ENCODE assay signal across 14 cellular contexts in genomic region chr14:102155150-102155549, GRCh38. TPM values are rescaled to one million over a fixed set of nuclear protein-coding genes. Genes with fewer than 3 reads are reported as not detected.
DNase-seq lines count a peak whose midpoint lies in the region; ATAC-seq and TF ChIP-seq lines count a peak whose summit lies in the region.
"Had no signal": no experiment of that assay in that cellular context is flagged by ENCODE, and none has a peak within 500 bp of the region (broad histone marks: within the 10 kb centered on the region; RNA-seq: fewer than 3 reads in every experiment).

No MANE protein-coding gene starts in this region.

- H3K4me3 ChIP-seq in IMR-90 (ENCODE audit: insufficient read depth, low read depth, low read length) (no peak overlapping the region), cardiac fibroblast (replicated peaks in 1 of 2; ENCODE audit: low read depth in 2 of 2, low read length in 2 of 2) (no peak overlapping the region), mesodermal cell (ENCODE audit: extremely low read depth, insufficient read depth, low read length, poor library complexity, severe bottlenecking) (no peak overlapping the region), Karpas-422 (ENCODE audit: low read length) (no peak overlapping the region)
- H3K4me3 ChIP-seq: heart right ventricle, mucosa of descending colon, SJSA1 had no signal

- H3K18ac ChIP-seq in IMR-90 (ENCODE audit: low read depth, low read length), result no peak overlapping the region

- H2AFZ ChIP-seq in IMR-90 (replicated peaks; ENCODE audit: low read length, poor library complexity) (no peak overlapping the region), Karpas-422 (ENCODE audit: low read length) (no peak overlapping the region)

- no peaks in the 10 kb centered on the region for H3K27me3 Mint-ChIP-seq in Calu3 (ENCODE audit: unreplicated experiment)

- H3K4me3 Mint-ChIP-seq in Calu3 (ENCODE audit: low read depth, unreplicated experiment), result peak overlapping the region; percentile 27

- no peak overlapping the region for H2BK15ac ChIP-seq in IMR-90 (ENCODE audit: low read depth, low read length)

- H3K56ac ChIP-seq in IMR-90 (ENCODE audit: extremely low read depth, insufficient read depth, low read length), result no peak overlapping the region

- no peaks in the 10 kb centered on the region for H3K27me3 ChIP-seq in IMR-90 (ENCODE audit: control insufficient read depth, insufficient read depth, low read length)
- H3K27me3 ChIP-seq in Karpas-422 (ENCODE audit: low read length), result no peaks in the 10 kb centered on the region
- H3K27me3 ChIP-seq: heart right ventricle, SJSA1 had no signal

- ATAC-seq in IMR-90 (ENCODE audit: low read depth), result peak; percentile 85
- no peak for ATAC-seq in GM19023 (IDR thresholded peaks at IDR 0.05; ENCODE audit: unreplicated experiment)
- ATAC-seq: mucosa of descending colon had no signal

- peaks cover 82% of the 10 kb centered on the region for H3K79me2 ChIP-seq in Karpas-422 (ENCODE audit: low read length)

- peaks cover 83% of the 10 kb centered on the region for H4K20me1 ChIP-seq in IMR-90 (ENCODE audit: insufficient read depth, low read length)
- H4K20me1 ChIP-seq in Karpas-422 (ENCODE audit: insufficient read depth, low read depth, low read length), result peaks cover 25% of the 10 kb centered on the region

- POLR2A ChIA-PET in IMR-90 (lab: Charles Lee; ENCODE audit: unreplicated experiment), result no interaction called here

- no CpG with 5 or more reads among the region's 1 CpG for WGBS in IMR-90 (ENCODE audit: extremely low coverage in 2 of 2, insufficient read length in 1 of 2), 2 experiments
- no CpG with 5 or more reads among the region's 1 CpG for WGBS in mesodermal cell (ENCODE audit: insufficient coverage in 2 of 2), 2 experiments

- H3K9me3 Mint-ChIP-seq in Calu3 (ENCODE audit: low read depth, unreplicated experiment), result peaks cover 3% of the 10 kb centered on the region

- H2AK9ac ChIP-seq in IMR-90 (replicated peaks; ENCODE audit: low read depth, low read length, poor library complexity), result no peak overlapping the region

- no TSS peak for BruUV-seq in Calu3 (replicated peaks; lab: Mats Ljungman, UMichigan)
- BruUV-seq in IMR-90 (replicated peaks; lab: Mats Ljungman, UMichigan), result no TSS peak

- peak overlapping the region; percentile 62 for H3K27ac Mint-ChIP-seq in Calu3 (ENCODE audit: unreplicated experiment)

- H3K9me2 ChIP-seq in Karpas-422 (replicated peaks; ENCODE audit: insufficient read depth, low read length), result no peaks in the 10 kb centered on the region

- H2BK20ac ChIP-seq in IMR-90 (ENCODE audit: low read depth, low read length), result no peak overlapping the region

- H2BK120ac ChIP-seq in IMR-90 (ENCODE audit: low read depth, low read length), result no peak overlapping the region

- no peak overlapping the region for H2AK5ac ChIP-seq in IMR-90 (ENCODE audit: low read depth, low read length)

- DNase-seq in Calu3 (no peak), IMR-90 (peak; percentile 67), cardiac fibroblast (ENCODE audit: low read depth in 2 of 2) (peak; percentile 27 to 63), AG08395 (ENCODE audit: low spot score) (no peak), Karpas-422 (no peak), SIG-M5 (lab: John Stamatoyannopoulos, UW) (no peak)
- DNase-seq: activated T-cell treated with anti-CD3 and anti-CD28 coated beads, Interleukin-2, amount 50 U/mL, for 48 hours; dermis blood vessel endothelial cell; heart right ventricle; mucosa of descending colon; NCI-H446 had no signal

- no peaks in the 10 kb centered on the region for H3K36me3 Mint-ChIP-seq in Calu3 (ENCODE audit: insufficient read depth, unreplicated experiment)

- peaks cover 43 to 86% of the 10 kb centered on the region in 2 experiments for H3K79me1 ChIP-seq in IMR-90 (ENCODE audit: low read depth in 1 of 2, low read length in 2 of 2)

- dilution Hi-C loops in IMR-90 (cut with HindIII; ENCODE audit: low sequenced_read_pairs, unreplicated experiment), result no loop called here

- H3K4me1 Mint-ChIP-seq in Calu3 (ENCODE audit: low read depth, unreplicated experiment), result peaks cover 35% of the 10 kb centered on the region

- H3K4me2 ChIP-seq in IMR-90 (ENCODE audit: low read depth, low read length) (peak overlapping the region; percentile 23; the same call in 1 of the 2 replicates), Karpas-422 (ENCODE audit: low read depth, low read length, poor library complexity, severe bottlenecking) (no peak overlapping the region)

- peaks cover 17% of the 10 kb centered on the region for H3K9me1 ChIP-seq in IMR-90 (ENCODE audit: insufficient read depth, low read length)

- no peak overlapping the region for H3K4ac ChIP-seq in IMR-90 (ENCODE audit: low read depth, low read length)

- no peak overlapping the region for H3K14ac ChIP-seq in IMR-90 (replicated peaks; ENCODE audit: low read depth, low read length)

- H2BK5ac ChIP-seq in IMR-90 (ENCODE audit: low read depth, low read length, poor library complexity, severe bottlenecking), result no peak overlapping the region

- TF ChIP-seq CTCF in Calu3 (IDR thresholded peaks at IDR 0.05; ENCODE audit: unreplicated experiment) (no peak), IMR-90 (conservative IDR thresholded peaks at IDR 0.05; ENCODE audit: low read depth, low read length) (no peak), cardiac fibroblast (IDR thresholded peaks at IDR 0.05; ENCODE audit: low read depth, low read length) (no peak)

- no peak overlapping the region for H4K5ac ChIP-seq in IMR-90 (ENCODE audit: low read depth, low read length)

- no peak overlapping the region for H3K27ac ChIP-seq in IMR-90 (ENCODE audit: insufficient read depth, low read length)
- H3K27ac ChIP-seq in mesodermal cell (ENCODE audit: low read depth, low read length, severe bottlenecking), result peak overlapping the region; percentile 81
- no peak overlapping the region for H3K27ac ChIP-seq in Karpas-422 (ENCODE audit: low read length)
- H3K27ac ChIP-seq: SJSA1 had no signal

- H3K23ac ChIP-seq in IMR-90 (ENCODE audit: low read depth, low read length), result no peak overlapping the region

- H3K9me3 ChIP-seq in IMR-90 (ENCODE audit: control insufficient read depth, insufficient read depth, low read length), result no peaks in the 10 kb centered on the region
- H3K9me3 ChIP-seq in mesodermal cell (ENCODE audit: control insufficient read depth, low read length), result no peaks in the 10 kb centered on the region
- H3K9me3 ChIP-seq in Karpas-422 (ENCODE audit: low read length), result no peaks in the 10 kb centered on the region
- H3K9me3 ChIP-seq: heart right ventricle, mucosa of descending colon, SJSA1 had no signal

- no peak for TF ChIP-seq RAD21 in IMR-90 (IDR thresholded peaks at IDR 0.05; ENCODE audit: low read length)

- no peak overlapping the region for H4K8ac ChIP-seq in IMR-90 (ENCODE audit: low read depth in 2 of 2, low read length in 2 of 2)

- H4K91ac ChIP-seq in IMR-90 (ENCODE audit: insufficient read depth, low read depth, low read length), result no peak overlapping the region

- peaks cover 7% of the 10 kb centered on the region for H3K4me1 ChIP-seq in IMR-90 (ENCODE audit: control insufficient read depth, insufficient read depth, low read length)
- H3K4me1 ChIP-seq in mesodermal cell (ENCODE audit: control insufficient read depth, insufficient read depth, low read length, poor library complexity, severe bottlenecking), result peaks cover 10% of the 10 kb centered on the region
- peaks cover 3% of the 10 kb centered on the region; the same call in 1 of the 2 replicates for H3K4me1 ChIP-seq in Karpas-422 (ENCODE audit: low read length)
- H3K4me1 ChIP-seq: SJSA1 had no signal

- CTCF ChIA-PET in Calu3 (lab: Charles Lee) (no interaction called here), IMR-90 (lab: Yijun Ruan, JAX) (interaction anchor here (2.6 kb wide), 1 partner anchor 11 kb away, joined by 6 read pairs; no protein-coding TSS in a partner anchor)

- intact Hi-C loops in Calu3 (cut with micrococcal nuclease; ENCODE audit: unreplicated experiment), result no loop called here
- intact Hi-C loops in IMR-90 (cut with micrococcal nuclease), result loop anchor here (5.0 kb wide), 1 partner anchor 42 kb away; no protein-coding TSS in a partner anchor

- in situ Hi-C loops in IMR-90 (cut with MboI; ENCODE audit: low sequenced_read_pairs), result no loop called here

- TF ChIP-seq POLR2A in IMR-90 (IDR thresholded peaks at IDR 0.05; ENCODE audit: low read depth, low read length), result no peak

- peaks cover 5% of the 10 kb centered on the region for H3K36me3 ChIP-seq in IMR-90 (ENCODE audit: control insufficient read depth, insufficient read depth, low read length)
- H3K36me3 ChIP-seq in mesodermal cell (ENCODE audit: control insufficient read depth, insufficient read depth, low read length), result peaks cover 20% of the 10 kb centered on the region
- H3K36me3 ChIP-seq in Karpas-422 (ENCODE audit: insufficient read depth, low read length), result peaks cover 9% of the 10 kb centered on the region; the same call in 1 of the 2 replicates

- no peak overlapping the region for H3K9ac ChIP-seq in IMR-90 (ENCODE audit: low read depth, low read length)
- H3K9ac ChIP-seq in Karpas-422 (ENCODE audit: low read length), result no peak overlapping the region

TF ChIP-seq in IMR-90, 13 proteins besides CTCF, POLR2A, EP300 and RAD21 (continues in another document):
- no peak for TF ChIP-seq SMC3 (IDR thresholded peaks at IDR 0.05; ENCODE audit: low read depth, low read length)
- TF ChIP-seq CHD1 (IDR thresholded peaks at IDR 0.05; ENCODE audit: low read depth, low read length), result no peak
- TF ChIP-seq CEBPB (IDR thresholded peaks at IDR 0.05; ENCODE audit: low read depth, low read length), result no peak
- no peak for TF ChIP-seq MAFK (IDR thresholded peaks at IDR 0.05; ENCODE audit: low read depth, low read length)
- TF ChIP-seq USF2 (IDR thresholded peaks at IDR 0.05; ENCODE audit: low read depth, low read length), result peak; percentile 47; the same call in 1 of the 2 replicates
- no peak for TF ChIP-seq RCOR1 (IDR thresholded peaks at IDR 0.05; ENCODE audit: insufficient replicate concordance, low read length)
- no peak for TF ChIP-seq NFE2L2 (IDR thresholded peaks at IDR 0.05; ENCODE audit: low read depth, low read length)
- TF ChIP-seq MXI1 (IDR thresholded peaks at IDR 0.05; ENCODE audit: borderline replicate concordance, low read depth, low read length), result no peak

RNA-seq across cellular contexts. Expression of gene WDR20, which starts 15.5 kb away (rescaled TPM):
- total RNA-seq in Calu3 (2022), result 33.0 and 37.6 TPM in 2 replicates
- total RNA-seq in IMR-90 (2012; rRNA removed), result 27.4 and 28.1 TPM in 2 replicates
- polyA plus RNA-seq in IMR-90 (2012; rRNA removed), result 18.7 and 20.3 TPM in 2 replicates
- polyA plus RNA-seq in IMR-90 (2012; cell fraction: cytosol; rRNA removed), result 14.7 and 20.0 TPM in 2 replicates
- 19.0 and 29.1 TPM in 2 replicates for polyA plus RNA-seq in IMR-90 (2012; cell fraction: nucleus; rRNA removed; ENCODE audit: low replicate concordance)
- polyA plus RNA-seq in mesodermal cell (2013, experiment 1 of 2), result 16.5 TPM
- polyA plus RNA-seq in mesodermal cell (2013, experiment 2 of 2), result 16.0 TPM
- total RNA-seq in Karpas-422 (2014; rRNA removed; shearing (Covaris generic); ENCODE audit: low replicate concordance), result 16.9 and 19.7 TPM in 2 replicates

Comparison
In these comparisons a context has a peak if more than half of its experiments do, and no peak if none do; other contexts are left out.
1. DNase-seq: peak in IMR-90 (single experiment) and cardiac fibroblast (2 of 2); none in Calu3 (single experiment), AG08395 (single experiment), Karpas-422 (single experiment) and SIG-M5 (single experiment).